Comparison of ENCODE assay signal across 19 cellular contexts in the genomic region with DNA sequence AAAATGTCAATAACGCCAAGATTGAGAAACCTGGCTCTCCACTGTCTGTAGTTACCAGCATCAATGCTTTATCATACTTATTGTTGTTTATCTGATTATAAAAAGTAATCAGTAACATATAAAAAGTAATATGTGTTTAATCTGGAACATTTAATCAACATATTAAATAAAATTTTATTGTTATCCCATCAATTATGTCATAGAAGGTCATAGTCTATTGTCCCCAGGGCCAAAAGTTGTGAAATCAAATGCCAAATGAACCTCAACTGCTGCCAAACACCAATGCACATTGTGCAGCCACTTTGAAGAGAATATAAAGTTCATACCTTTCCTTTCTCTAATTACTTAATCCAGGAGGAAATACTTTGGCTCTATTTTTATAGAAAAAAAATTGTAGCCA.
DNase-seq lines count a peak whose midpoint lies in the region; ATAC-seq, FAIRE-seq and TF ChIP-seq lines count a peak whose summit lies in the region.
"Had no signal": no experiment of that assay in that cellular context is flagged by ENCODE, and none has a peak within 500 bp of the region (broad histone marks: within the 10 kb centered on the region; RNA-seq: fewer than 3 reads in every experiment).

No MANE protein-coding gene starts in this region.

- peaks cover 7 to 10% of the 10 kb centered on the region in 2 donors for H3K9me3 ChIP-seq in ascending aorta
- peaks cover 0 to 4% (median 0%) of the 10 kb centered on the region in 4 donors for H3K9me3 ChIP-seq in pancreas
- H3K9me3 ChIP-seq: BE2C had no signal

- H3K27me3 ChIP-seq in ascending aorta (no peaks in the 10 kb centered on the region), pancreas (no peaks in the 10 kb centered on the region)
- H3K27me3 ChIP-seq: BE2C had no signal

- FAIRE-seq in pancreas (lab: Jason Lieb, UNC) = no peak
- FAIRE-seq: D721Med, G401.6, H1, HTR-8/SVneo had no signal

- CTCF ChIA-PET in GM10248 (lab: Yijun Ruan, JAX) = no interaction called here

- H3K4me3 ChIP-seq in LNCaP clone FGC (ENCODE audit: low read depth, low read length) = no peak overlapping the region
- H3K4me3 ChIP-seq in ascending aorta = no peak overlapping the region
- H3K4me3 ChIP-seq in pancreas = no peak overlapping the region

- TF ChIP-seq CTCF in LNCaP clone FGC (IDR thresholded peaks at IDR 0.05; ENCODE audit: control insufficient read depth, extremely low read depth, insufficient read depth) = no peak
- no peak for TF ChIP-seq CTCF in ascending aorta (IDR thresholded peaks at IDR 0.05)
- no peak for TF ChIP-seq CTCF in pancreas (IDR thresholded peaks at IDR 0.05)
- no peak for TF ChIP-seq CTCF in GM10248 (IDR thresholded peaks at IDR 0.05; ENCODE audit: control extremely low read depth, extremely low read depth, low read depth, missing control alignments)

- H3K4me1 ChIP-seq in ascending aorta (peaks cover 0 to 4% of the 10 kb centered on the region in 2 donors), pancreas (no peaks in the 10 kb centered on the region)
- H3K4me1 ChIP-seq: BE2C, Caco-2 had no signal

- ATAC-seq in pancreas = peak in 3 of 4 donors; percentile 38 to 70 (median 55)

- intact Hi-C loops in ascending aorta (cut with DNase I) = no loop called here
- intact Hi-C loops in pancreas (cut with DNase I) = no loop called here

- WGBS in pancreas, 2 donors = 55 to 60% methylated on average over 1 of the region's 1 CpG

- DNase-seq in NCI-H1417 (lab: John Stamatoyannopoulos, UW) (peak in 2 of 3 experiments; percentile 6 to 74), NCI-H1417 treated with DMSO at 0.1 percent for 48 hours (lab: John Stamatoyannopoulos, UW) (no peak), LNCaP clone FGC (ENCODE audit: low read depth) (peak; percentile 23), ascending aorta (ENCODE audit: low spot score in 2 of 2) (no peak), pancreas (no peak), GF-D8 (lab: John Stamatoyannopoulos, UW) (no peak), GM10248 (ENCODE audit: extremely low spot score) (no peak), OCI-M2 (lab: John Stamatoyannopoulos, UW; ENCODE audit: unreplicated experiment) (no peak)
- DNase-seq: 8988T; C1 segment of cervical spinal cord; Caco-2; CD4-positive, alpha-beta T cell; H9; IMR-90 had no signal

- POLR2A ChIA-PET in GM10248 (lab: Yijun Ruan, JAX) = no interaction called here

- peak overlapping the region; percentile 6 to 37 for H3K27ac ChIP-seq in ascending aorta
- H3K27ac ChIP-seq in pancreas = no peak overlapping the region

- H3K36me3 ChIP-seq in ascending aorta = no peaks in the 10 kb centered on the region
- no peaks in the 10 kb centered on the region for H3K36me3 ChIP-seq in pancreas
- H3K36me3 ChIP-seq: BE2C had no signal

Comparison
In these comparisons a context has a peak if more than half of its experiments do, and no peak if none do; other contexts are left out.
1. DNase-seq: peak in NCI-H1417 (2 of 3) and LNCaP clone FGC (single experiment); none in NCI-H1417 treated with DMSO at 0.1 percent for 48 hours (single experiment), ascending aorta (0 of 2), pancreas (0 of 6), GF-D8 (single experiment), GM10248 (single experiment) and OCI-M2 (single experiment).
2. H3K27ac ChIP-seq: peak in ascending aorta (2 of 2); none in pancreas (0 of 4).